In the genomic region with DNA sequence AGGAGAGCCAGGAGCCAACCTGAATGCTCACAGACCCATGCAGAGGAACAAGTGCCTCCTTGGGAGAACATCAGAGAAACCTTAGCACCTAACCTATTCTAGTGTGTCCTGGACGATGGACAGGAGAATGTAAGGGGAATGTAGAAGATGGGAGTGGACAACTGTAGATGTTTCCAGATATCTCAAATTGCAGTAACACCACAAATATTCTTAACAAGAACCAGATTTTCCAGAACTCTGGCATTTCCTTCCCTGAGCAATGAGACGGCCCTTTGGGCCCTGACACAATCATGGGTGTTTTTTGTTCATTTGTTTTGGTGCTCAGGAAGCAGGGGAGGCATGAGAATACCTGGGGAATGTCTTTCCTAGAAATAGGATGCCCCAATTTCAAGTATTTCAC, we compare ENCODE assay signal across 19 cellular contexts.
"Had no signal": no experiment of that assay in that cellular context is flagged by ENCODE, and none has a peak within 500 bp of the region (broad histone marks: within the 10 kb centered on the region; RNA-seq: fewer than 3 reads in every experiment).

No MANE protein-coding gene starts in this region.

- H3K27me3 ChIP-seq: gastrocnemius medialis, upper lobe of left lung had no signal

- DNase-seq: activated CD4-positive, alpha-beta T cell treated with anti-CD3 and anti-CD28 coated beads, Interleukin-2, amount 50 U/mL, for 1 hour; activated CD4-positive, CD25-positive, alpha-beta regulatory T cell; activated gamma-delta T cell; activated naive CD8-positive, alpha-beta T cell treated with anti-CD3 and anti-CD28 coated beads for 36 hours; activated T-cell treated with anti-CD3 and anti-CD28 coated beads, Interleukin-2, amount 50 U/mL, for 4 hours; aorta; caudate nucleus; effector CD8-positive, alpha-beta T cell; gastrocnemius medialis; left ventricle myocardium inferior; mesendoderm; nephron progenitor cell; stimulated activated CD4-positive, alpha-beta T cell treated with anti-CD3 and anti-CD28 coated beads, Interleukin-2, amount 100 ng/mL, for 24 hours; stimulated activated naive CD4-positive, alpha-beta T cell treated with Interleukin-2 at 50 U/mL for 16 hours; upper lobe of left lung had no signal

- H3K9me3 ChIP-seq: gastrocnemius medialis, left ventricle myocardium inferior, upper lobe of left lung had no signal

- H3K36me3 ChIP-seq: gastrocnemius medialis, left ventricle myocardium inferior, upper lobe of left lung had no signal

- H3K4me1 ChIP-seq: left ventricle myocardium inferior, upper lobe of left lung had no signal

- H3K4me3 ChIP-seq: coronary artery, gastrocnemius medialis, left ventricle myocardium inferior, SK-N-MC, upper lobe of left lung had no signal

- H3K27ac ChIP-seq: coronary artery, epithelial cell of prostate, gastrocnemius medialis, left ventricle myocardium inferior, SK-N-MC, upper lobe of left lung had no signal

- ATAC-seq: activated T-cell treated with anti-CD3 and anti-CD28 coated beads, Interleukin-2, amount 50 U/mL, for 4 hours; gastrocnemius medialis; sciatic nerve had no signal
